15 cellular contexts compared by ENCODE assay signal in the genomic region with DNA sequence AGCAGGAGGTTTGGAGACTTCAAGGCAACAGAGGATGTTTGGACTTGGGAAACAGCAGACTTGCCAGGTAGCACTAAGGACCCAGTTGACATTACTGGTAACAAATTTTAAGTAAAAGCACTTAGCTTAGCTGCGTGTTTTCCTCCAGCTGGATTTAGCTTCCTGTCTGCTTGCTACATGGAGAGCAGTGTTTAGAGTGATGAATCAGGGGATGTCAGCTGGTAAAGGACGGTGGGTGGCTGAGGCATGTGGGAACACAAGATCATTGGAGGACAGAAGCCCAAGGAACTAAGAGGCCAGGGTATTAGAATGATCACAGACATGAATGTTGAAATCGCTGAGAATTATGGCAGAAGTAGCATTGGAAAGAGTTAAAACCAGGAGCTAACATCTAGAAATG. TPM values are rescaled to one million over a fixed set of nuclear protein-coding genes. Genes with fewer than 3 reads are reported as not detected.
DNase-seq lines count a peak whose midpoint lies in the region; ATAC-seq and TF ChIP-seq lines count a peak whose summit lies in the region.
"Had no signal": no experiment of that assay in that cellular context is flagged by ENCODE, and none has a peak within 500 bp of the region (broad histone marks: within the 10 kb centered on the region; RNA-seq: fewer than 3 reads in every experiment).

No MANE protein-coding gene starts in this region.

- H3K27me3 ChIP-seq in AG04450 (ENCODE audit: control insufficient read depth, insufficient read depth, low read length) (no peaks in the 10 kb centered on the region), osteoblast (ENCODE audit: insufficient read depth, low read length) (no peaks in the 10 kb centered on the region), PC-9 (ENCODE audit: insufficient read depth, low read depth) (no peaks in the 10 kb centered on the region)

- no TSS peak for BruUV-seq in PC-9 (replicated peaks; lab: Mats Ljungman, UMichigan)

- CTCF ChIA-PET in AG04450 (lab: Charles Lee), result interaction anchor here (1.1 kb wide), 1 partner anchor 181 kb away, joined by 3 read pairs; no protein-coding TSS in a partner anchor
- CTCF ChIA-PET in PC-9 (lab: Charles Lee), result no interaction called here

- peaks cover 100% of the 10 kb centered on the region for H3K79me2 ChIP-seq in osteoblast (ENCODE audit: insufficient read depth, low read length)
- H3K79me2 ChIP-seq in PC-9 (ENCODE audit: low read depth), result no peaks in the 10 kb centered on the region

- H3K9me3 ChIP-seq in AG04450 (ENCODE audit: control insufficient read depth, insufficient read depth, low read length) (no peaks in the 10 kb centered on the region), osteoblast (ENCODE audit: low read depth, low read length) (no peaks in the 10 kb centered on the region), PC-9 (ENCODE audit: insufficient read depth, low read depth) (no peaks in the 10 kb centered on the region)
- H3K9me3 ChIP-seq: Caco-2 had no signal

- H3K36me3 ChIP-seq in osteoblast (ENCODE audit: insufficient read depth, low read length) (peaks cover 82% of the 10 kb centered on the region), PC-9 (ENCODE audit: low read depth) (no peaks in the 10 kb centered on the region)

- H3K27ac ChIP-seq in AG04450 (ENCODE audit: low read depth, low read length), result peak overlapping the region; percentile 25
- peak overlapping the region; percentile 43 for H3K27ac ChIP-seq in osteoblast (ENCODE audit: low read depth, low read length)
- H3K27ac ChIP-seq in PC-9, result no peak overlapping the region

- H3K4me1 ChIP-seq in osteoblast (ENCODE audit: insufficient read depth, low read length) (peaks cover 69% of the 10 kb centered on the region), PC-9 (replicated peaks; ENCODE audit: insufficient read depth) (no peaks in the 10 kb centered on the region)
- H3K4me1 ChIP-seq: Caco-2 had no signal

- in situ Hi-C loops in astrocyte of the spinal cord (cut with HindIII; ENCODE audit: low sequenced_read_pairs), result no loop called here

- H3K9me2 ChIP-seq in PC-9 (ENCODE audit: insufficient read depth), result no peaks in the 10 kb centered on the region; the same call in 1 of the 2 replicates

- intact Hi-C loops in PC-9 (cut with micrococcal nuclease; ENCODE audit: unreplicated experiment), result no loop called here

- H3F3A ChIP-seq in PC-9 (ENCODE audit: insufficient read depth, low read depth), result no peaks in the 10 kb centered on the region

- POLR2A ChIA-PET in AG04450 (lab: Yijun Ruan, JAX) (interaction anchor here (0.5 to 1.7 kb wide), 4 partner anchors 10 to 355 kb away, joined by 3 to 4 read pairs (median 4); partner anchors contain the start of gene AKR1B1), PC-9 (lab: Charles Lee; ENCODE audit: unreplicated experiment) (no interaction called here)

- H3K4me3 ChIP-seq in AG04450 (ENCODE audit: low read depth, low read length) (no peak overlapping the region), astrocyte of the spinal cord (ENCODE audit: low read depth, low read length) (no peak overlapping the region), osteoblast (ENCODE audit: insufficient read depth, low read length) (no peak overlapping the region), PC-9 (no peak overlapping the region)

- DNase-seq in AG04450 (ENCODE audit: low read depth, low spot score) (peak; percentile 65), astrocyte of the spinal cord (ENCODE audit: low read depth, low spot score) (peak; percentile 58), glomerular endothelial cell (ENCODE audit: extremely low read depth, low read depth, low spot score) (peak; percentile 71), osteoblast (ENCODE audit: insufficient read length, low spot score, missing footprints) (no peak), NAMALWA (ENCODE audit: low spot score) (no peak), HuH-7 (ENCODE audit: low spot score) (no peak), PC-9 (no peak)
- DNase-seq: activated CD4-positive, alpha-beta T cell treated with anti-CD3 and anti-CD28 coated beads for 4 hours; activated naive CD8-positive, alpha-beta T cell treated with anti-CD3 and anti-CD28 coated beads, Interleukin-2, amount 10 ng/mL, durations not matched to agents 7 days and 5 days; activated T-cell treated with anti-CD3 and anti-CD28 coated beads for 4 hours; Caco-2; SHP77; stimulated activated CD4-positive, alpha-beta T cell treated with anti-CD3 and anti-CD28 coated beads, Interleukin-4, amount 100 ng/mL, for 1 hour; T-helper 2 cell had no signal

- ATAC-seq in GM19395 (IDR thresholded peaks at IDR 0.05; ENCODE audit: unreplicated experiment), result no peak

- TF ChIP-seq CTCF in AG04450 (IDR thresholded peaks at IDR 0.05; ENCODE audit: low read depth, low read length), result no peak
- no peak for TF ChIP-seq CTCF in astrocyte of the spinal cord (IDR thresholded peaks at IDR 0.05; ENCODE audit: low read depth, low read length)
- no peak for TF ChIP-seq CTCF in osteoblast (IDR thresholded peaks at IDR 0.05; ENCODE audit: extremely low read depth, low read depth, low read length)
- TF ChIP-seq CTCF in PC-9 (conservative IDR thresholded peaks at IDR 0.05), result no peak

- H3K4me2 ChIP-seq in osteoblast (ENCODE audit: insufficient read depth, low read length), result peak overlapping the region; percentile 14
- H3K4me2 ChIP-seq in PC-9, result no peak overlapping the region

- H2AFZ ChIP-seq in osteoblast (ENCODE audit: low read length) (no peak overlapping the region), PC-9 (no peak overlapping the region)

- H4K20me1 ChIP-seq in osteoblast (ENCODE audit: insufficient read depth, low read length) (peaks cover 88% of the 10 kb centered on the region), PC-9 (ENCODE audit: insufficient read depth) (no peaks in the 10 kb centered on the region)

RNA-seq across cellular contexts. Expression of gene CALD1, which starts 34.2 kb away (rescaled TPM):
- 578 and 804 TPM in 2 replicates for polyA plus RNA-seq in AG04450 (2011; rRNA removed)
- polyA minus RNA-seq in AG04450 (2011; rRNA and poly(A)+ RNA removed), result 391 and 424 TPM in 2 replicates
- total RNA-seq in glomerular endothelial cell, result 151 and 251 TPM in 2 replicates
- total RNA-seq in osteoblast, result 1,075 and 1,123 TPM in 2 replicates
- 84.4 and 97.5 TPM in 2 replicates for total RNA-seq in PC-9 (2021)
- total RNA-seq: activated naive CD8-positive, alpha-beta T cell treated with anti-CD3 and anti-CD28 coated beads, Interleukin-2, amount 10 ng/mL, durations not matched to agents 7 days and 5 days had no signal

Comparison
In these comparisons a context has a peak if more than half of its experiments do, and no peak if none do; other contexts are left out.
1. DNase-seq: peak in AG04450 (single experiment), astrocyte of the spinal cord (single experiment) and glomerular endothelial cell (single experiment); none in osteoblast (single experiment), NAMALWA (single experiment), HuH-7 (single experiment) and PC-9 (0 of 2).